ENCODE assay signal across 18 cellular contexts in the genomic region with DNA sequence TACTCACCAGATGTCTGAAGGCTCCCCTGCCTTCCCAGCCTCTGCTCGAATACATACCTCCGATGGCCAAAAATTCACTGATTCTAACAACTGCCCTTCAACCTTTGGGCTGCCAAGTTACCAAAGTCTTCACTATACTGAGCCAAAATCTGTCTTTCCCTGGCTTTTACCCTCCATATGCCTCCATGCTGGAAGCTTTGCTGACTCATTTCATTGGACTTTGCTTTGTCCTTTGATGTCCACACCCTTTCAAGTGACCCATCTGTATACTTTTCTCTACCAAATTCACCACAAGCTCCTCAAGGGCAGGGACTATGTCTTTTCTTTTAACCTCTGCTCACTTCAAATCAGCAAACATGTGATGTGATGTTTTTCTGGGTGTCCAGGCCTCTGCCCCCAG. TPM values are rescaled to one million over a fixed set of nuclear protein-coding genes. Genes with fewer than 3 reads are reported as not detected.
A peak's percentile ranks its signal among the peaks of the same experiment; 100 is the strongest.
DNase-seq lines count a peak whose midpoint lies in the region; ATAC-seq and TF ChIP-seq lines count a peak whose summit lies in the region.
"Had no signal": no experiment of that assay in that cellular context is flagged by ENCODE, and none has a peak within 500 bp of the region (broad histone marks: within the 10 kb centered on the region; RNA-seq: fewer than 3 reads in every experiment).

No MANE protein-coding gene starts in this region.

- H3K27me3 Mint-ChIP-seq in dendritic cell treated with granulocyte-macrophage colony-stimulating factor and Interleukin-4, amounts not matched to agents 40 ng/mL and 50 ng/mL, for 4 days = peaks cover 34% of the 10 kb centered on the region
- H3K27me3 Mint-ChIP-seq in neural crest cell (ENCODE audit: low read depth) = peaks cover 27% of the 10 kb centered on the region

- peak overlapping the region; percentile 73 for H3K27ac Mint-ChIP-seq in dendritic cell treated with granulocyte-macrophage colony-stimulating factor and Interleukin-4, amounts not matched to agents 40 ng/mL and 50 ng/mL, for 4 days
- H3K27ac Mint-ChIP-seq in neural crest cell (ENCODE audit: unreplicated experiment) = no peak overlapping the region
- H3K27ac Mint-ChIP-seq: activated naive CD4-positive, alpha-beta T cell treated with anti-CD3 and anti-CD28 coated beads for 36 hours; CD8-positive, alpha-beta memory T cell; GM23338 had no signal

- no peak for ATAC-seq in GM18520 (IDR thresholded peaks at IDR 0.05; ENCODE audit: unreplicated experiment)
- ATAC-seq in GM21515 (IDR thresholded peaks at IDR 0.05; ENCODE audit: unreplicated experiment) = no peak
- ATAC-seq: GM23338 had no signal

- no peak for TF ChIP-seq CTCF in neural crest cell (conservative IDR thresholded peaks at IDR 0.05)

- intact Hi-C loops in dendritic cell treated with granulocyte-macrophage colony-stimulating factor and Interleukin-4, amounts not matched to agents 40 ng/mL and 50 ng/mL, for 4 days (cut with micrococcal nuclease) = no loop called here

- no peaks in the 10 kb centered on the region for H3K9me3 Mint-ChIP-seq in dendritic cell treated with granulocyte-macrophage colony-stimulating factor and Interleukin-4, amounts not matched to agents 40 ng/mL and 50 ng/mL, for 4 days
- no peaks in the 10 kb centered on the region for H3K9me3 Mint-ChIP-seq in neural crest cell
- H3K9me3 Mint-ChIP-seq: activated naive CD4-positive, alpha-beta T cell treated with anti-CD3 and anti-CD28 coated beads for 36 hours; CD8-positive, alpha-beta memory T cell; GM23338 had no signal

- H3K4me1 Mint-ChIP-seq in dendritic cell treated with granulocyte-macrophage colony-stimulating factor and Interleukin-4, amounts not matched to agents 40 ng/mL and 50 ng/mL, for 4 days (ENCODE audit: low read depth) = peaks cover 62% of the 10 kb centered on the region
- peaks cover 32% of the 10 kb centered on the region for H3K4me1 Mint-ChIP-seq in neural crest cell

- H3K4me3 Mint-ChIP-seq in dendritic cell treated with granulocyte-macrophage colony-stimulating factor and Interleukin-4, amounts not matched to agents 40 ng/mL and 50 ng/mL, for 4 days = no peak overlapping the region
- peak overlapping the region; percentile 38 for H3K4me3 Mint-ChIP-seq in neural crest cell
- H3K4me3 Mint-ChIP-seq: activated naive CD4-positive, alpha-beta T cell treated with anti-CD3 and anti-CD28 coated beads for 36 hours; CD8-positive, alpha-beta memory T cell; GM23338 had no signal

- H3K36me3 Mint-ChIP-seq in dendritic cell treated with granulocyte-macrophage colony-stimulating factor and Interleukin-4, amounts not matched to agents 40 ng/mL and 50 ng/mL, for 4 days (ENCODE audit: low read depth) = no peaks in the 10 kb centered on the region
- no peaks in the 10 kb centered on the region for H3K36me3 Mint-ChIP-seq in neural crest cell (ENCODE audit: low read depth)

- peak; percentile 68 for DNase-seq in EH (ENCODE audit: low read depth)
- DNase-seq in LoVo (ENCODE audit: low spot score) = peak; percentile 61
- no peak for DNase-seq in neural crest cell (ENCODE audit: low read depth, low spot score)
- no peak for DNase-seq in iPS-NIHi11 (ENCODE audit: low spot score)
- DNase-seq in stimulated activated CD4-positive, alpha-beta T cell treated with anti-CD3 and anti-CD28 coated beads, Interleukin-2, amount 100 ng/mL, for 48 hours = no peak
- DNase-seq: activated CD4-positive, alpha-beta T cell treated with anti-CD3 and anti-CD28 coated beads for 1 hour; activated CD8-positive, alpha-beta memory T cell treated with anti-CD3 and anti-CD28 coated beads, Interleukin-2, amount 50 U/mL, for 48 hours; activated naive CD4-positive, alpha-beta T cell treated with anti-CD3 and anti-CD28 coated beads for 36 hours; caudate nucleus; CD8-positive, alpha-beta memory T cell; NCI-H1048; stimulated activated CD4-positive, alpha-beta T cell treated with anti-CD3 and anti-CD28 coated beads, Interleukin-15, amount 100 ng/mL, for 24 hours; T-helper 2 cell had no signal

RNA-seq across cellular contexts. Expression of a gene that starts 21.0 kb away (rescaled TPM):
- 97.4 and 102 TPM in 2 replicates for total RNA-seq in neural crest cell

RNA-seq across cellular contexts. Expression of a gene that starts 47.2 kb away (rescaled TPM):
- total RNA-seq in neural crest cell = 0.05 and 0.11 TPM in 2 replicates
- total RNA-seq: subcutaneous adipose tissue had no signal

Comparison
In these comparisons a context has a peak if more than half of its experiments do, and no peak if none do; other contexts are left out.
1. DNase-seq: peak in EH (single experiment) and LoVo (single experiment); none in neural crest cell (single experiment), iPS-NIHi11 (single experiment) and stimulated activated CD4-positive, alpha-beta T cell treated with anti-CD3 and anti-CD28 coated beads, Interleukin-2, amount 100 ng/mL, for 48 hours (0 of 2).